Comparison of ENCODE assay signal across 31 cellular contexts in the genomic region with DNA sequence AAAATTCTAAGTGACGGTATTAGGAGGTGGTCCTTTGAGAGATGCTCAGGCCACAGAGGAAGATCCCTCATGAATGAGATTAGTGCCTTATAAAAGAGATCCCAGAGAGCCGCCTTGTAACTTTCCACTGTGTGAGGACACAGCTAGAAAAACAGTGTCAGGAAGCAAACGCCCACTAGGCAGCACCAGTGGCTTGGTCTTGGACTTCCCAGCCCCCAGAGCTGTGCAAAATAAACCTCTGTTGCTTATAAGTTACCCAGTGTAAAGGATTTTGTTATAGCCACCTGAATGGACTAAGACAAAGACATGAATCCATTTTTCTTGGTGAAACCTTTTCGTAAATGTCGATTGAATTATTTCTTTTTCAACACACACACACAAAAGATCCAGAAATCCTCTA.
DNase-seq lines count a peak whose midpoint lies in the region; ATAC-seq, FAIRE-seq and TF ChIP-seq lines count a peak whose summit lies in the region.
"Had no signal": no experiment of that assay in that cellular context is flagged by ENCODE, and none has a peak within 500 bp of the region (broad histone marks: within the 10 kb centered on the region; RNA-seq: fewer than 3 reads in every experiment).

No MANE protein-coding gene starts in this region.

- ATAC-seq in HepG2 (no peak), right lobe of liver (no peak), K562 (no peak), HG03175 (IDR thresholded peaks at IDR 0.05; ENCODE audit: unreplicated experiment) (no peak)
- ATAC-seq: A549; CD8-positive, alpha-beta T cell had no signal

- CTCF ChIA-PET in HepG2 (lab: Yijun Ruan, JAX; ENCODE audit: low intra/inter-chr PET ratio, low total read pairs) (no interaction called here), K562 (lab: Yijun Ruan, JAX; ENCODE audit: low intra/inter-chr PET ratio) (no interaction called here)

- H3K9me3 ChIP-seq in HepG2 (ENCODE audit: low read length) (peaks cover 20% of the 10 kb centered on the region), right lobe of liver (no peaks in the 10 kb centered on the region), K562 (replicated peaks; ENCODE audit: control insufficient read depth, insufficient read depth, low read depth, low read length) (no peaks in the 10 kb centered on the region)
- H3K9me3 ChIP-seq: A549, BE2C, BLaER1, Caco-2 had no signal

- TF ChIP-seq POLR2A in HepG2 (IDR thresholded peaks at IDR 0.05; ENCODE audit: insufficient read depth in 1 of 2, low read depth in 2 of 2, low read length in 2 of 2): no peak
- no peak for TF ChIP-seq POLR2A in right lobe of liver (IDR thresholded peaks at IDR 0.05)
- TF ChIP-seq POLR2A in K562 (conservative IDR thresholded peaks at IDR 0.05): no peak

- no peak overlapping the region for H3K4me3 ChIP-seq in HepG2 (replicated peaks in 1 of 3; ENCODE audit: insufficient read depth in 1 of 3, low read depth in 2 of 3, low read length in 3 of 3)
- no peak overlapping the region for H3K4me3 ChIP-seq in right lobe of liver
- no peak overlapping the region for H3K4me3 ChIP-seq in K562
- H3K4me3 ChIP-seq: A549; BLaER1; BLaER1 treated with 17β-estradiol and CSF1 and Interleukin-3, amounts not matched to agents 10 nM and 100 nM had no signal

- DNase-seq in HepG2 (ENCODE audit: low spot score): no peak
- no peak for DNase-seq in right lobe of liver
- no peak for DNase-seq in K562 (ENCODE audit: extremely low read depth in 1 of 4, low spot score in 3 of 4)
- DNase-seq: 8988T; ACHN; AML-193; BE2C; C1 segment of cervical spinal cord; Caco-2; Calu3; CD4-positive, alpha-beta memory T cell; CD4-positive, alpha-beta T cell; CD4-positive, CD25-positive, alpha-beta regulatory T cell; CD8-positive, alpha-beta memory T cell; CD8-positive, alpha-beta T cell; COR-L47; DMS 273 treated with DMSO at 0.1 percent for 48 hours; DMS153; DMS53; DMS79; DMS79 treated with DMSO at 0.1 percent for 48 hours; DND-41; EL had no signal

- BruUV-seq in HepG2 (replicated peaks; lab: Mats Ljungman, UMichigan): no TSS peak
- no TSS peak for BruUV-seq in K562 (replicated peaks; lab: Mats Ljungman, UMichigan)

- TF ChIP-seq EP300 in HepG2 (IDR thresholded peaks at IDR 0.05; ENCODE audit: low read depth in 2 of 2, low read length in 2 of 2) (no peak), HepG2 (CRISPR knock-in tag; IDR thresholded peaks at IDR 0.05; ENCODE audit: borderline replicate concordance) (no peak), K562 (IDR thresholded peaks at IDR 0.05; ENCODE audit: low read length) (no peak)

- H3K9ac ChIP-seq in HepG2 (ENCODE audit: insufficient read depth, low read depth, low read length) (no peak overlapping the region), K562 (ENCODE audit: insufficient read depth in 1 of 2, low read depth in 2 of 2, low read length in 2 of 2) (no peak overlapping the region)
- H3K9ac ChIP-seq: BLaER1; BLaER1 treated with 17β-estradiol and CSF1 and Interleukin-3, amounts not matched to agents 10 nM and 100 nM had no signal

- no peaks in the 10 kb centered on the region for H3K9me1 ChIP-seq in K562 (ENCODE audit: control insufficient read depth, insufficient read depth, low read length)

- POLR2A ChIA-PET in HepG2 (lab: Yijun Ruan, JAX) (no interaction called here), K562 (lab: Yijun Ruan, JAX) (interaction anchor here (0.5 to 0.6 kb wide), 2 partner anchors 216 to 1969 kb away, joined by 3 read pairs; no protein-coding TSS in a partner anchor)

- H3K79me2 ChIP-seq in HepG2 (ENCODE audit: insufficient read depth, low read length) (no peaks in the 10 kb centered on the region), K562 (ENCODE audit: control insufficient read depth, insufficient read depth, low read length) (no peaks in the 10 kb centered on the region)

- intact Hi-C loops in HepG2 (cut with micrococcal nuclease; ENCODE audit: unreplicated experiment): no loop called here
- intact Hi-C loops in right lobe of liver (cut with DNase I): no loop called here
- intact Hi-C loops in K562 (cut with micrococcal nuclease): no loop called here

- H3K4me1 ChIP-seq in HepG2 (ENCODE audit: insufficient read depth, low read length): no peaks in the 10 kb centered on the region
- no peaks in the 10 kb centered on the region for H3K4me1 ChIP-seq in right lobe of liver
- no peaks in the 10 kb centered on the region for H3K4me1 ChIP-seq in K562 (replicated peaks in 1 of 2; ENCODE audit: control insufficient read depth in 2 of 2, insufficient read depth in 2 of 2, low read length in 2 of 2)
- H3K4me1 ChIP-seq: A549; BE2C; BLaER1; BLaER1 treated with 17β-estradiol and CSF1 and Interleukin-3, amounts not matched to agents 10 nM and 100 nM; Caco-2 had no signal

- no peak overlapping the region for H3K27ac ChIP-seq in HepG2 (ENCODE audit: extremely low read length, insufficient read depth, low read length)
- H3K27ac ChIP-seq in right lobe of liver: no peak overlapping the region
- H3K27ac ChIP-seq in K562 (ENCODE audit: extremely low read depth, low read depth, low read length): no peak overlapping the region
- H3K27ac ChIP-seq: 22Rv1; A549; BLaER1; BLaER1 treated with 17β-estradiol and CSF1 and Interleukin-3, amounts not matched to agents 10 nM and 100 nM; C4-2B had no signal

- TF ChIP-seq CTCF in HepG2 (CRISPR knock-in tag; IDR thresholded peaks at IDR 0.05) (no peak), right lobe of liver (IDR thresholded peaks at IDR 0.05) (no peak), K562 (IDR thresholded peaks at IDR 0.05 in 2 of 3, conservative IDR thresholded peaks at IDR 0.05 in 1 of 3; ENCODE audit: insufficient read depth in 2 of 3, low read depth in 1 of 3, low read length in 3 of 3) (no peak)

- FAIRE-seq in HepG2 (lab: Jason Lieb, UNC) (no peak), K562 (lab: Jason Lieb, UNC) (no peak)
- FAIRE-seq: A204.1, A549, D721Med had no signal

- TF ChIP-seq RAD21 in HepG2 (CRISPR knock-in tag; IDR thresholded peaks at IDR 0.05) (no peak), K562 (CRISPR knock-in tag; conservative IDR thresholded peaks at IDR 0.05 in 1 of 2, IDR thresholded peaks at IDR 0.05 in 1 of 2) (no peak)

- H3K36me3 ChIP-seq in HepG2 (replicated peaks in 1 of 2; ENCODE audit: control insufficient read depth in 1 of 2, insufficient read depth in 2 of 2, low read length in 2 of 2) (no peaks in the 10 kb centered on the region), right lobe of liver (no peaks in the 10 kb centered on the region), K562 (ENCODE audit: control insufficient read depth, insufficient read depth, low read length) (no peaks in the 10 kb centered on the region)
- H3K36me3 ChIP-seq: BE2C; BLaER1; BLaER1 treated with 17β-estradiol and CSF1 and Interleukin-3, amounts not matched to agents 10 nM and 100 nM had no signal

- no peaks in the 10 kb centered on the region for H4K20me1 ChIP-seq in HepG2 (ENCODE audit: insufficient read depth, low read length)
- no peaks in the 10 kb centered on the region for H4K20me1 ChIP-seq in K562 (replicated peaks; ENCODE audit: control insufficient read depth, insufficient read depth, low read length)
- H4K20me1 ChIP-seq: BLaER1; BLaER1 treated with 17β-estradiol and CSF1 and Interleukin-3, amounts not matched to agents 10 nM and 100 nM had no signal

- WGBS in HepG2 (ENCODE audit: low lambda C conversion rate): 6% methylated on average over 5 of the region's 5 CpGs
- WGBS in right lobe of liver (ENCODE audit: insufficient coverage, low coverage, low lambda C conversion rate, missing lambda C conversion rate): 43% methylated on average over 5 of the region's 5 CpGs
- WGBS in K562 (ENCODE audit: insufficient coverage, low coverage, missing lambda C conversion rate): 1% methylated on average over 5 of the region's 5 CpGs

- no peaks in the 10 kb centered on the region for H3K27me3 ChIP-seq in HepG2 (ENCODE audit: control insufficient read depth in 1 of 2, insufficient read depth in 2 of 2, low read length in 2 of 2)
- no peaks in the 10 kb centered on the region for H3K27me3 ChIP-seq in right lobe of liver
- H3K27me3 ChIP-seq in K562 (ENCODE audit: control insufficient read depth in 2 of 2, insufficient read depth in 2 of 2, low read length in 2 of 2): no peaks in the 10 kb centered on the region
- H3K27me3 ChIP-seq: BE2C; BLaER1; BLaER1 treated with 17β-estradiol and CSF1 and Interleukin-3, amounts not matched to agents 10 nM and 100 nM had no signal

- no peak overlapping the region for H3K4me2 ChIP-seq in HepG2 (ENCODE audit: low read depth, low read length)
- H3K4me2 ChIP-seq in K562 (ENCODE audit: insufficient read depth, low read length): no peak overlapping the region
- H3K4me2 ChIP-seq: A549; BLaER1; BLaER1 treated with 17β-estradiol and CSF1 and Interleukin-3, amounts not matched to agents 10 nM and 100 nM had no signal

- in situ Hi-C loops in HepG2 (cut with HindIII; ENCODE audit: extremely low pct_ligation_motif_present, low pct_unique_long_range_greater_than_20kb): no loop called here
- in situ Hi-C loops in K562 (cut with MboI): no loop called here

- H2AFZ ChIP-seq in HepG2 (ENCODE audit: low read length) (no peak overlapping the region), K562 (ENCODE audit: low read depth, low read length) (no peak overlapping the region)

TF ChIP-seq in HepG2, 621 proteins besides CTCF, POLR2A, EP300 and RAD21:
- TF ChIP-seq ZNF564 (CRISPR knock-in tag; IDR thresholded peaks at IDR 0.05) (peak; percentile 86; the same call in 1 of the 2 replicates), HNF4A (CRISPR knock-in tag; IDR thresholded peaks at IDR 0.05) (no peak)

TF ChIP-seq in K562, 482 proteins besides CTCF, POLR2A, EP300 and RAD21:
- TF ChIP-seq U2AF1 (optimal IDR thresholded peaks at IDR 0.05; ENCODE audit: low read depth, low read length) (no peak), ZNF766 (CRISPR knock-in tag; conservative IDR thresholded peaks at IDR 0.05) (peak; percentile 86)
